Comparison of ENCODE assay signal across 22 cellular contexts in genomic region chr10:73211106-73211811, GRCh38.
"Had no signal": no experiment of that assay in that cellular context is flagged by ENCODE, and none has a peak within 500 bp of the region (broad histone marks: within the 10 kb centered on the region; RNA-seq: fewer than 3 reads in every experiment).

No MANE protein-coding gene starts in this region.

- H3K4me1 ChIP-seq: parathyroid adenoma, psoas muscle, testis, tibial nerve, upper lobe of right lung, vagina had no signal

- H3K27ac Mint-ChIP-seq: endodermal cell; nephron progenitor cell; stimulated activated naive CD8-positive, alpha-beta T cell treated with anti-CD3 and anti-CD28 coated beads, Interleukin-15, Interleukin-2, amounts not matched to agents 100 ng/mL and 50 ng/mL, for 24 hours had no signal

- H3K9me3 Mint-ChIP-seq: stimulated activated naive CD8-positive, alpha-beta T cell treated with anti-CD3 and anti-CD28 coated beads, Interleukin-15, Interleukin-2, amounts not matched to agents 100 ng/mL and 50 ng/mL, for 24 hours had no signal

- H3K27ac ChIP-seq: coronary artery, hepatocyte, parathyroid adenoma, psoas muscle, testis, tibial nerve, upper lobe of right lung, vagina had no signal

- H3K4me3 Mint-ChIP-seq: endodermal cell; naive thymus-derived CD4-positive, alpha-beta T cell; nephron progenitor cell; stimulated activated naive CD8-positive, alpha-beta T cell treated with anti-CD3 and anti-CD28 coated beads, Interleukin-15, Interleukin-2, amounts not matched to agents 100 ng/mL and 50 ng/mL, for 24 hours had no signal

- H3K4me1 Mint-ChIP-seq: endodermal cell, nephron progenitor cell had no signal

- ATAC-seq: left cardiac atrium; left ventricle myocardium superior; naive thymus-derived CD4-positive, alpha-beta T cell; psoas muscle; sciatic nerve; upper lobe of right lung had no signal

- H3K9ac ChIP-seq: parathyroid adenoma had no signal

- H3K27me3 ChIP-seq: hepatocyte, testis, tibial nerve, upper lobe of right lung, vagina had no signal

- H3K27me3 Mint-ChIP-seq: naive thymus-derived CD4-positive, alpha-beta T cell; stimulated activated naive CD8-positive, alpha-beta T cell treated with anti-CD3 and anti-CD28 coated beads, Interleukin-15, Interleukin-2, amounts not matched to agents 100 ng/mL and 50 ng/mL, for 24 hours had no signal

- H3K4me3 ChIP-seq: coronary artery, hepatocyte, psoas muscle, testis, tibial nerve, upper lobe of right lung, vagina had no signal

- DNase-seq: effector CD4-positive, alpha-beta T cell; endodermal cell; erythroblast; foreskin melanocyte; head of caudate nucleus; kidney; left cardiac atrium; left ventricle myocardium superior; naive thymus-derived CD4-positive, alpha-beta T cell; nephron progenitor cell; psoas muscle; retina; stimulated activated CD4-positive, alpha-beta T cell treated with anti-CD3 and anti-CD28 coated beads, Interleukin-12 subunit alpha, Interleukin-12 subunit beta, amount 100 ng/mL, for 4 hours; testis; upper lobe of right lung had no signal

- H3K9me3 ChIP-seq: psoas muscle, testis, tibial nerve, upper lobe of right lung, vagina had no signal
